Comparison of ENCODE assay signal across 1 cellular context in the genomic region with DNA sequence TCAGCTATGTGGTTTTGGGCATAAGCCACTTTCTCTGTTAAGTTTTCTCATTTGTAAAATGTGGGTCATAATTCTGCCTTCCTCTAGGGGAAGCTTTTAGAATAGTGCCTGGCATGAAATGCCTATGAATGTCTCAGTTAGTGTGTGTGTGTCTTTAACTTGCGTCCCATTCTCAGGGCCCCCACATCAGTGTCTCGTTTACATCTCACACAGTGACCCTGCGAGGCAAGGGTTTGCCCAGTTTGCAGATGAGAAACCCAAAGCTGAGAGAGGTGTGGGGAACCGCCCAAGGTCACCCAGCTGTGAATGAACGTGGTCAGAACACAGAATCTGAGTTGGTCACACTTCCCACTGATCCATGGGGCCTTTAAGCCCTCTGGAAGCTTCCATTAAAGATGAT.
TF ChIP-seq lines count a peak whose summit lies in the region.

No MANE protein-coding gene starts in this region.

TF ChIP-seq in IMR-90, 13 proteins besides CTCF, POLR2A, EP300 and RAD21 (continued from another document):
- TF ChIP-seq, protein P1, sequence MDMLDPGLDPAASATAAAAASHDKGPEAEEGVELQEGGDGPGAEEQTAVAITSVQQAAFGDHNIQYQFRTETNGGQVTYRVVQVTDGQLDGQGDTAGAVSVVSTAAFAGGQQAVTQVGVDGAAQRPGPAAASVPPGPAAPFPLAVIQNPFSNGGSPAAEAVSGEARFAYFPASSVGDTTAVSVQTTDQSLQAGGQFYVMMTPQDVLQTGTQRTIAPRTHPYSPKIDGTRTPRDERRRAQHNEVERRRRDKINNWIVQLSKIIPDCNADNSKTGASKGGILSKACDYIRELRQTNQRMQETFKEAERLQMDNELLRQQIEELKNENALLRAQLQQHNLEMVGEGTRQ (IDR thresholded peaks at IDR 0.05; ENCODE audit: low read depth, low read length), result no peak
- no peak for TF ChIP-seq CEBPB (IDR thresholded peaks at IDR 0.05; ENCODE audit: low read depth, low read length)
- no peak for TF ChIP-seq RFX5 (IDR thresholded peaks at IDR 0.05; ENCODE audit: low read depth, low read length)
- TF ChIP-seq MXI1 (IDR thresholded peaks at IDR 0.05; ENCODE audit: borderline replicate concordance, low read depth, low read length), result no peak
- TF ChIP-seq NFE2L2 (IDR thresholded peaks at IDR 0.05; ENCODE audit: low read depth, low read length), result no peak
- TF ChIP-seq BHLHE40 (IDR thresholded peaks at IDR 0.05; ENCODE audit: low read depth, low read length), result no peak
- no peak for TF ChIP-seq FOS (IDR thresholded peaks at IDR 0.05; ENCODE audit: low read depth, low read length)
- TF ChIP-seq CHD1 (IDR thresholded peaks at IDR 0.05; ENCODE audit: low read depth, low read length), result no peak
- TF ChIP-seq MAFK (IDR thresholded peaks at IDR 0.05; ENCODE audit: low read depth, low read length), result no peak
- no peak for TF ChIP-seq RCOR1 (IDR thresholded peaks at IDR 0.05; ENCODE audit: insufficient replicate concordance, low read length)
- no peak for TF ChIP-seq SMC3 (IDR thresholded peaks at IDR 0.05; ENCODE audit: low read depth, low read length)
TF ChIP-seq in IMR-90: peak in this region for 0.
